Comparison of ENCODE assay signal across 19 cellular contexts in genomic region chr22:44764373-44764772, GRCh38. TPM values are rescaled to one million over a fixed set of nuclear protein-coding genes. Genes with fewer than 3 reads are reported as not detected.
"Had no signal": no experiment of that assay in that cellular context is flagged by ENCODE, and none has a peak within 500 bp of the region (broad histone marks: within the 10 kb centered on the region; RNA-seq: fewer than 3 reads in every experiment).

No MANE protein-coding gene starts in this region.

- H3K27me3 ChIP-seq: sigmoid colon, upper lobe of right lung, vagina had no signal

- FAIRE-seq: frontal cortex, islet of Langerhans had no signal

- H3K4me3 ChIP-seq: coronary artery, heart right ventricle, mucosa of descending colon, sigmoid colon, skin epidermis, tibial artery, upper lobe of right lung, vagina had no signal

- H3K4me1 ChIP-seq: heart right ventricle, sigmoid colon, upper lobe of right lung, vagina had no signal

- H3K9me3 ChIP-seq: heart right ventricle, mucosa of descending colon, sigmoid colon, tibial artery, upper lobe of right lung, vagina had no signal

- ATAC-seq: esophagus mucosa; naive thymus-derived CD8-positive, alpha-beta T cell; stimulated activated naive CD8-positive, alpha-beta T cell treated with anti-CD3 and anti-CD28 coated beads, Interleukin-15, Interleukin-2, amounts not matched to agents 100 U/mL and 50 U/mL, for 24 hours had no signal

- H3K27ac ChIP-seq: coronary artery, heart right ventricle, sigmoid colon, skin epidermis, tibial artery, upper lobe of right lung, vagina had no signal

- DNase-seq: effector CD4-positive, alpha-beta T cell; endodermal cell; heart right ventricle; hypothalamus; mammary epithelial cell; mucosa of descending colon; naive thymus-derived CD8-positive, alpha-beta T cell; sigmoid colon; stimulated activated CD4-positive, alpha-beta T cell treated with anti-CD3 and anti-CD28 coated beads, Interleukin-2, amount 100 ng/mL, for 48 hours; stimulated activated naive CD8-positive, alpha-beta T cell treated with anti-CD3 and anti-CD28 coated beads, Interleukin-15, Interleukin-2, amounts not matched to agents 100 U/mL and 50 U/mL, for 24 hours; tibial artery; upper lobe of right lung had no signal

- H3K36me3 ChIP-seq: heart right ventricle, sigmoid colon, tibial artery, upper lobe of right lung, vagina had no signal

RNA-seq across cellular contexts. Expression of gene ARHGAP8, which starts 12.0 kb away (rescaled TPM):
- total RNA-seq: dermis microvascular lymphatic vessel endothelial cell had no signal
